1 cellular context compared by ENCODE assay signal in the genomic region with DNA sequence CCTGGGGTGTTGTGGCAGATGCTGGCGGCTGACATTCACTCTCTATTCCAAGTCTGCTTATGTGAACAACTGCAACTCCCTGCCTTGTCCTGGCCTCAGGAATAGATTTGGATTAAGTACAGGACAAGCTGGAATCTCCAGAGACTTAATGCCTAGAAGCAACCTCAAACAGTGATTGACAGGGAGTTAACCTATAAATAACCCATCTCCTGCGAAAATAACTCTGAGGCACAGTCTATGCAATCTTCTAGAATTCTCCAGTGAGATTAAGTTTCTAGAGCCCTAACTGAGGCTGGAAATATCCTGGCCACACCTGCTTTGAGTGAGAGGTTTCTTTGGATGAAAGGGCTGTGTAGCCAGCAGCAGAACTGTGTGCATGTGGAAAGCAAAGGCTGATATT.
TF ChIP-seq lines count a peak whose summit lies in the region.

No MANE protein-coding gene starts in this region.

TF ChIP-seq in GM23338, 12 proteins besides CTCF, POLR2A, EP300 and RAD21:
- TF ChIP-seq EZH2phosphoT487 (IDR thresholded peaks at IDR 0.05; ENCODE audit: unreplicated experiment) (no peak), JUNB (IDR thresholded peaks at IDR 0.05; ENCODE audit: unreplicated experiment) (no peak), EZH2 (IDR thresholded peaks at IDR 0.05; ENCODE audit: low read depth, unreplicated experiment) (no peak), NANOG (IDR thresholded peaks at IDR 0.05; ENCODE audit: borderline replicate concordance) (no peak), CREB1 (CRISPR knock-in tag; IDR thresholded peaks at IDR 0.05; ENCODE audit: low read depth) (no peak), ZNF114 (CRISPR knock-in tag; IDR thresholded peaks at IDR 0.05) (no peak), ZNF331 (CRISPR knock-in tag; IDR thresholded peaks at IDR 0.05; ENCODE audit: low read depth) (no peak), POLR2AphosphoS5 (IDR thresholded peaks at IDR 0.05; ENCODE audit: low read depth) (no peak), STAT1 (IDR thresholded peaks at IDR 0.05; ENCODE audit: unreplicated experiment) (no peak)
- TF ChIP-seq, protein P1, sequence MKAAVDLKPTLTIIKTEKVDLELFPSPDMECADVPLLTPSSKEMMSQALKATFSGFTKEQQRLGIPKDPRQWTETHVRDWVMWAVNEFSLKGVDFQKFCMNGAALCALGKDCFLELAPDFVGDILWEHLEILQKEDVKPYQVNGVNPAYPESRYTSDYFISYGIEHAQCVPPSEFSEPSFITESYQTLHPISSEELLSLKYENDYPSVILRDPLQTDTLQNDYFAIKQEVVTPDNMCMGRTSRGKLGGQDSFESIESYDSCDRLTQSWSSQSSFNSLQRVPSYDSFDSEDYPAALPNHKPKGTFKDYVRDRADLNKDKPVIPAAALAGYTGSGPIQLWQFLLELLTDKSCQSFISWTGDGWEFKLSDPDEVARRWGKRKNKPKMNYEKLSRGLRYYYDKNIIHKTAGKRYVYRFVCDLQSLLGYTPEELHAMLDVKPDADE (IDR thresholded peaks at IDR 0.05), result no peak
- TF ChIP-seq, protein P2, sequence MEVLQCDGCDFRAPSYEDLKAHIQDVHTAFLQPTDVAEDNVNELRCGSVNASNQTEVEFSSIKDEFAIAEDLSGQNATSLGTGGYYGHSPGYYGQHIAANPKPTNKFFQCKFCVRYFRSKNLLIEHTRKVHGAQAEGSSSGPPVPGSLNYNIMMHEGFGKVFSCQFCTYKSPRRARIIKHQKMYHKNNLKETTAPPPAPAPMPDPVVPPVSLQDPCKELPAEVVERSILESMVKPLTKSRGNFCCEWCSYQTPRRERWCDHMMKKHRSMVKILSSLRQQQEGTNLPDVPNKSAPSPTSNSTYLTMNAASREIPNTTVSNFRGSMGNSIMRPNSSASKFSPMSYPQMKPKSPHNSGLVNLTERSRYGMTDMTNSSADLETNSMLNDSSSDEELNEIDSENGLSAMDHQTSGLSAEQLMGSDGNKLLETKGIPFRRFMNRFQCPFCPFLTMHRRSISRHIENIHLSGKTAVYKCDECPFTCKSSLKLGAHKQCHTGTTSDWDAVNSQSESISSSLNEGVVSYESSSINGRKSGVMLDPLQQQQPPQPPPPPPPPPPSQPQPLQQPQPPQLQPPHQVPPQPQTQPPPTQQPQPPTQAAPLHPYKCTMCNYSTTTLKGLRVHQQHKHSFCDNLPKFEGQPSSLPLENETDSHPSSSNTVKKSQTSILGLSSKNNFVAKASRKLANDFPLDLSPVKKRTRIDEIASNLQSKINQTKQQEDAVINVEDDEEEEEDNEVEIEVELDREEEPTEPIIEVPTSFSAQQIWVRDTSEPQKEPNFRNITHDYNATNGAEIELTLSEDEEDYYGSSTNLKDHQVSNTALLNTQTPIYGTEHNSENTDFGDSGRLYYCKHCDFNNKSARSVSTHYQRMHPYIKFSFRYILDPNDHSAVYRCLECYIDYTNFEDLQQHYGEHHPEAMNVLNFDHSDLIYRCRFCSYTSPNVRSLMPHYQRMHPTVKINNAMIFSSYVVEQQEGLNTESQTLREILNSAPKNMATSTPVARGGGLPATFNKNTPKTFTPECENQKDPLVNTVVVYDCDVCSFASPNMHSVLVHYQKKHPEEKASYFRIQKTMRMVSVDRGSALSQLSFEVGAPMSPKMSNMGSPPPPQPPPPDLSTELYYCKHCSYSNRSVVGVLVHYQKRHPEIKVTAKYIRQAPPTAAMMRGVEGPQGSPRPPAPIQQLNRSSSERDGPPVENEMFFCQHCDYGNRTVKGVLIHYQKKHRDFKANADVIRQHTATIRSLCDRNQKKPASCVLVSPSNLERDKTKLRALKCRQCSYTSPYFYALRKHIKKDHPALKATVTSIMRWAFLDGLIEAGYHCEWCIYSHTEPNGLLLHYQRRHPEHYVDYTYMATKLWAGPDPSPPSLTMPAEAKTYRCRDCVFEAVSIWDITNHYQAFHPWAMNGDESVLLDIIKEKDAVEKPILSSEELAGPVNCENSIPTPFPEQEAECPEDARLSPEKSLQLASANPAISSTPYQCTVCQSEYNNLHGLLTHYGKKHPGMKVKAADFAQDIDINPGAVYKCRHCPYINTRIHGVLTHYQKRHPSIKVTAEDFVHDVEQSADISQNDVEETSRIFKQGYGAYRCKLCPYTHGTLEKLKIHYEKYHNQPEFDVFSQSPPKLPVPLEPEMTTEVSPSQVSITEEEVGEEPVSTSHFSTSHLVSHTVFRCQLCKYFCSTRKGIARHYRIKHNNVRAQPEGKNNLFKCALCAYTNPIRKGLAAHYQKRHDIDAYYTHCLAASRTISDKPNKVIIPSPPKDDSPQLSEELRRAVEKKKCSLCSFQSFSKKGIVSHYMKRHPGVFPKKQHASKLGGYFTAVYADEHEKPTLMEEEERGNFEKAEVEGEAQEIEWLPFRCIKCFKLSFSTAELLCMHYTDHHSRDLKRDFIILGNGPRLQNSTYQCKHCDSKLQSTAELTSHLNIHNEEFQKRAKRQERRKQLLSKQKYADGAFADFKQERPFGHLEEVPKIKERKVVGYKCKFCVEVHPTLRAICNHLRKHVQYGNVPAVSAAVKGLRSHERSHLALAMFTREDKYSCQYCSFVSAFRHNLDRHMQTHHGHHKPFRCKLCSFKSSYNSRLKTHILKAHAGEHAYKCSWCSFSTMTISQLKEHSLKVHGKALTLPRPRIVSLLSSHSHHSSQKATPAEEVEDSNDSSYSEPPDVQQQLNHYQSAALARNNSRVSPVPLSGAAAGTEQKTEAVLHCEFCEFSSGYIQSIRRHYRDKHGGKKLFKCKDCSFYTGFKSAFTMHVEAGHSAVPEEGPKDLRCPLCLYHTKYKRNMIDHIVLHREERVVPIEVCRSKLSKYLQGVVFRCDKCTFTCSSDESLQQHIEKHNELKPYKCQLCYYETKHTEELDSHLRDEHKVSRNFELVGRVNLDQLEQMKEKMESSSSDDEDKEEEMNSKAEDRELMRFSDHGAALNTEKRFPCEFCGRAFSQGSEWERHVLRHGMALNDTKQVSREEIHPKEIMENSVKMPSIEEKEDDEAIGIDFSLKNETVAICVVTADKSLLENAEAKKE (CRISPR knock-in tag; IDR thresholded peaks at IDR 0.05), result no peak
- TF ChIP-seq, protein P3, sequence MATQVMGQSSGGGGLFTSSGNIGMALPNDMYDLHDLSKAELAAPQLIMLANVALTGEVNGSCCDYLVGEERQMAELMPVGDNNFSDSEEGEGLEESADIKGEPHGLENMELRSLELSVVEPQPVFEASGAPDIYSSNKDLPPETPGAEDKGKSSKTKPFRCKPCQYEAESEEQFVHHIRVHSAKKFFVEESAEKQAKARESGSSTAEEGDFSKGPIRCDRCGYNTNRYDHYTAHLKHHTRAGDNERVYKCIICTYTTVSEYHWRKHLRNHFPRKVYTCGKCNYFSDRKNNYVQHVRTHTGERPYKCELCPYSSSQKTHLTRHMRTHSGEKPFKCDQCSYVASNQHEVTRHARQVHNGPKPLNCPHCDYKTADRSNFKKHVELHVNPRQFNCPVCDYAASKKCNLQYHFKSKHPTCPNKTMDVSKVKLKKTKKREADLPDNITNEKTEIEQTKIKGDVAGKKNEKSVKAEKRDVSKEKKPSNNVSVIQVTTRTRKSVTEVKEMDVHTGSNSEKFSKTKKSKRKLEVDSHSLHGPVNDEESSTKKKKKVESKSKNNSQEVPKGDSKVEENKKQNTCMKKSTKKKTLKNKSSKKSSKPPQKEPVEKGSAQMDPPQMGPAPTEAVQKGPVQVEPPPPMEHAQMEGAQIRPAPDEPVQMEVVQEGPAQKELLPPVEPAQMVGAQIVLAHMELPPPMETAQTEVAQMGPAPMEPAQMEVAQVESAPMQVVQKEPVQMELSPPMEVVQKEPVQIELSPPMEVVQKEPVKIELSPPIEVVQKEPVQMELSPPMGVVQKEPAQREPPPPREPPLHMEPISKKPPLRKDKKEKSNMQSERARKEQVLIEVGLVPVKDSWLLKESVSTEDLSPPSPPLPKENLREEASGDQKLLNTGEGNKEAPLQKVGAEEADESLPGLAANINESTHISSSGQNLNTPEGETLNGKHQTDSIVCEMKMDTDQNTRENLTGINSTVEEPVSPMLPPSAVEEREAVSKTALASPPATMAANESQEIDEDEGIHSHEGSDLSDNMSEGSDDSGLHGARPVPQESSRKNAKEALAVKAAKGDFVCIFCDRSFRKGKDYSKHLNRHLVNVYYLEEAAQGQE (IDR thresholded peaks at IDR 0.05; ENCODE audit: unreplicated experiment), result no peak
TF ChIP-seq in GM23338: peak in this region for 0.
